1 cellular context compared by ENCODE assay signal in the genomic region with DNA sequence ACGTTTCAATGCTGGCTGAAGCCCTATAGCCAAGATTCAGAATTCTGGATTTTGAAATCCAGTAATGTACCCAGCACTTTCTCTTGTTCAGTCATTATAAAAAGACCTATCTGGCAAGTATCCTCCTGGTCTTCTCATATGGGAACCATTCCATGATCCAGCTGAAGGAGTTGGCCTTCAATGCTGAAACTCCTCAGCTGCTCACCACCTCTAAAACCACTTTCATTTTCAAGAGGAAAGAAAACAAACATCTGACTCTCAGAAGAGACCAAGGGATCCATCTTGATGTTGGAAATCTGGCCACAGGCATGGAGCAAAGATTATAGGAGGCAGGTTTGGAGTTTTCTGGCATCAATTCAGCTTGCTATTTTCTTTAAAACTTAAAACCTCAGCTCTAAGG.
TF ChIP-seq lines count a peak whose summit lies in the region.

No MANE protein-coding gene starts in this region.

TF ChIP-seq in SK-N-SH, 30 proteins besides CTCF, POLR2A, EP300 and RAD21 (continued from another document):
- TF ChIP-seq, protein P1, sequence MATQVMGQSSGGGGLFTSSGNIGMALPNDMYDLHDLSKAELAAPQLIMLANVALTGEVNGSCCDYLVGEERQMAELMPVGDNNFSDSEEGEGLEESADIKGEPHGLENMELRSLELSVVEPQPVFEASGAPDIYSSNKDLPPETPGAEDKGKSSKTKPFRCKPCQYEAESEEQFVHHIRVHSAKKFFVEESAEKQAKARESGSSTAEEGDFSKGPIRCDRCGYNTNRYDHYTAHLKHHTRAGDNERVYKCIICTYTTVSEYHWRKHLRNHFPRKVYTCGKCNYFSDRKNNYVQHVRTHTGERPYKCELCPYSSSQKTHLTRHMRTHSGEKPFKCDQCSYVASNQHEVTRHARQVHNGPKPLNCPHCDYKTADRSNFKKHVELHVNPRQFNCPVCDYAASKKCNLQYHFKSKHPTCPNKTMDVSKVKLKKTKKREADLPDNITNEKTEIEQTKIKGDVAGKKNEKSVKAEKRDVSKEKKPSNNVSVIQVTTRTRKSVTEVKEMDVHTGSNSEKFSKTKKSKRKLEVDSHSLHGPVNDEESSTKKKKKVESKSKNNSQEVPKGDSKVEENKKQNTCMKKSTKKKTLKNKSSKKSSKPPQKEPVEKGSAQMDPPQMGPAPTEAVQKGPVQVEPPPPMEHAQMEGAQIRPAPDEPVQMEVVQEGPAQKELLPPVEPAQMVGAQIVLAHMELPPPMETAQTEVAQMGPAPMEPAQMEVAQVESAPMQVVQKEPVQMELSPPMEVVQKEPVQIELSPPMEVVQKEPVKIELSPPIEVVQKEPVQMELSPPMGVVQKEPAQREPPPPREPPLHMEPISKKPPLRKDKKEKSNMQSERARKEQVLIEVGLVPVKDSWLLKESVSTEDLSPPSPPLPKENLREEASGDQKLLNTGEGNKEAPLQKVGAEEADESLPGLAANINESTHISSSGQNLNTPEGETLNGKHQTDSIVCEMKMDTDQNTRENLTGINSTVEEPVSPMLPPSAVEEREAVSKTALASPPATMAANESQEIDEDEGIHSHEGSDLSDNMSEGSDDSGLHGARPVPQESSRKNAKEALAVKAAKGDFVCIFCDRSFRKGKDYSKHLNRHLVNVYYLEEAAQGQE (IDR thresholded peaks at IDR 0.05; ENCODE audit: low read depth, low read length) = no peak
- TF ChIP-seq, protein P2, sequence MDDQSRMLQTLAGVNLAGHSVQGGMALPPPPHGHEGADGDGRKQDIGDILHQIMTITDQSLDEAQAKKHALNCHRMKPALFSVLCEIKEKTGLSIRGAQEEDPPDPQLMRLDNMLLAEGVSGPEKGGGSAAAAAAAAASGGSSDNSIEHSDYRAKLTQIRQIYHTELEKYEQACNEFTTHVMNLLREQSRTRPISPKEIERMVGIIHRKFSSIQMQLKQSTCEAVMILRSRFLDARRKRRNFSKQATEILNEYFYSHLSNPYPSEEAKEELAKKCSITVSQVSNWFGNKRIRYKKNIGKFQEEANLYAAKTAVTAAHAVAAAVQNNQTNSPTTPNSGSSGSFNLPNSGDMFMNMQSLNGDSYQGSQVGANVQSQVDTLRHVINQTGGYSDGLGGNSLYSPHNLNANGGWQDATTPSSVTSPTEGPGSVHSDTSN (IDR thresholded peaks at IDR 0.05) = no peak
- TF ChIP-seq EZH2phosphoT487 (IDR thresholded peaks at IDR 0.05; ENCODE audit: borderline replicate concordance, low read depth) (no peak), GABPA (IDR thresholded peaks at IDR 0.05; ENCODE audit: low read depth) (no peak), FOSL2 (IDR thresholded peaks at IDR 0.05; ENCODE audit: borderline replicate concordance, low read depth) (no peak), SMC3 (IDR thresholded peaks at IDR 0.05; ENCODE audit: low read depth, low read length) (no peak), YY1 (IDR thresholded peaks at IDR 0.05; ENCODE audit: low read depth) (no peak), CHD2 (IDR thresholded peaks at IDR 0.05; ENCODE audit: low read length, partially characterized antibody) (no peak), TCF12 (IDR thresholded peaks at IDR 0.05) (no peak)
- TF ChIP-seq, protein P3, sequence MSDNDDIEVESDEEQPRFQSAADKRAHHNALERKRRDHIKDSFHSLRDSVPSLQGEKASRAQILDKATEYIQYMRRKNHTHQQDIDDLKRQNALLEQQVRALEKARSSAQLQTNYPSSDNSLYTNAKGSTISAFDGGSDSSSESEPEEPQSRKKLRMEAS (IDR thresholded peaks at IDR 0.05; ENCODE audit: low read depth) = no peak
